In genomic region chr5:120159155-120159554, GRCh38 we compare ENCODE assay signal across 18 cellular contexts.
"Had no signal": no experiment of that assay in that cellular context is flagged by ENCODE, and none has a peak within 500 bp of the region (broad histone marks: within the 10 kb centered on the region; RNA-seq: fewer than 3 reads in every experiment).

No MANE protein-coding gene starts in this region.

- H3K27ac ChIP-seq: esophagus squamous epithelium, parathyroid adenoma, psoas muscle, testis, tibial nerve, upper lobe of right lung had no signal

- ATAC-seq: naive thymus-derived CD4-positive, alpha-beta T cell; psoas muscle; sciatic nerve; stimulated activated naive B cell treated with anti-CD40 and anti-IgM and Interleukin-4, amounts not matched to agents 10 μg/mL and 1 μg/mL and 100 μg/mL, for 72 hours; stimulated activated naive CD8-positive, alpha-beta T cell treated with anti-CD3 and anti-CD28 coated beads, Interleukin-15, amount 100 ng/mL, for 72 hours; upper lobe of right lung had no signal

- H3K4me3 Mint-ChIP-seq: naive thymus-derived CD4-positive, alpha-beta T cell; nephron progenitor cell; stimulated activated naive B cell treated with anti-CD40 and anti-IgM and Interleukin-4, amounts not matched to agents 10 μg/mL and 1 μg/mL and 100 μg/mL, for 72 hours; stimulated activated naive CD8-positive, alpha-beta T cell treated with anti-CD3 and anti-CD28 coated beads, Interleukin-15, amount 100 ng/mL, for 72 hours had no signal

- H3K4me1 Mint-ChIP-seq: naive thymus-derived CD4-positive, alpha-beta T cell; nephron progenitor cell; stimulated activated naive B cell treated with anti-CD40 and anti-IgM and Interleukin-4, amounts not matched to agents 10 μg/mL and 1 μg/mL and 100 μg/mL, for 72 hours; stimulated activated naive CD8-positive, alpha-beta T cell treated with anti-CD3 and anti-CD28 coated beads, Interleukin-15, amount 100 ng/mL, for 72 hours had no signal

- H3K9me3 Mint-ChIP-seq: nephron progenitor cell; stimulated activated naive B cell treated with anti-CD40 and anti-IgM and Interleukin-4, amounts not matched to agents 10 μg/mL and 1 μg/mL and 100 μg/mL, for 72 hours; stimulated activated naive CD8-positive, alpha-beta T cell treated with anti-CD3 and anti-CD28 coated beads, Interleukin-15, amount 100 ng/mL, for 72 hours had no signal

- H3K27me3 Mint-ChIP-seq: naive thymus-derived CD4-positive, alpha-beta T cell; stimulated activated naive B cell treated with anti-CD40 and anti-IgM and Interleukin-4, amounts not matched to agents 10 μg/mL and 1 μg/mL and 100 μg/mL, for 72 hours; stimulated activated naive CD8-positive, alpha-beta T cell treated with anti-CD3 and anti-CD28 coated beads, Interleukin-15, amount 100 ng/mL, for 72 hours had no signal

- H3K27ac Mint-ChIP-seq: naive thymus-derived CD4-positive, alpha-beta T cell; nephron progenitor cell; stimulated activated naive B cell treated with anti-CD40 and anti-IgM and Interleukin-4, amounts not matched to agents 10 μg/mL and 1 μg/mL and 100 μg/mL, for 72 hours; stimulated activated naive CD8-positive, alpha-beta T cell treated with anti-CD3 and anti-CD28 coated beads, Interleukin-15, amount 100 ng/mL, for 72 hours had no signal

- H3K36me3 Mint-ChIP-seq: naive thymus-derived CD4-positive, alpha-beta T cell; stimulated activated naive B cell treated with anti-CD40 and anti-IgM and Interleukin-4, amounts not matched to agents 10 μg/mL and 1 μg/mL and 100 μg/mL, for 72 hours had no signal

- DNase-seq: effector memory CD4-positive, alpha-beta T cell; esophagus squamous epithelium; foreskin fibroblast; kidney glomerular epithelial cell; mammary epithelial cell; naive thymus-derived CD4-positive, alpha-beta T cell; nephron progenitor cell; psoas muscle; retina; stimulated activated CD4-positive, alpha-beta T cell treated with anti-CD3 and anti-CD28 coated beads, Interleukin-2, amount 100 ng/mL, for 24 hours; stimulated activated CD4-positive, alpha-beta T cell treated with anti-CD3 and anti-CD28 coated beads, Interleukin-4, amount 100 ng/mL, for 4 hours; stimulated activated naive B cell treated with anti-CD40 and anti-IgM and Interleukin-4, amounts not matched to agents 10 μg/mL and 1 μg/mL and 100 μg/mL, for 72 hours; stimulated activated naive CD8-positive, alpha-beta T cell treated with anti-CD3 and anti-CD28 coated beads, Interleukin-15, amount 100 ng/mL, for 72 hours; testis; upper lobe of right lung had no signal
